ENCODE assay signal across 8 cellular contexts in genomic region chr2:105398522-105399206, GRCh38. TPM values are rescaled to one million over a fixed set of nuclear protein-coding genes. Genes with fewer than 3 reads are reported as not detected.
A peak's percentile ranks its signal among the peaks of the same experiment; 100 is the strongest.
DNase-seq lines count a peak whose midpoint lies in the region; ATAC-seq and TF ChIP-seq lines count a peak whose summit lies in the region.

A gene with protein sequence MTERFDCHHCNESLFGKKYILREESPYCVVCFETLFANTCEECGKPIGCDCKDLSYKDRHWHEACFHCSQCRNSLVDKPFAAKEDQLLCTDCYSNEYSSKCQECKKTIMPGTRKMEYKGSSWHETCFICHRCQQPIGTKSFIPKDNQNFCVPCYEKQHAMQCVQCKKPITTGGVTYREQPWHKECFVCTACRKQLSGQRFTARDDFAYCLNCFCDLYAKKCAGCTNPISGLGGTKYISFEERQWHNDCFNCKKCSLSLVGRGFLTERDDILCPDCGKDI (minus strand): TSS chr2:105399051. CDS start chr2:105386516, 12,535 bp downstream.

- H3K4me1 Mint-ChIP-seq in Caco-2 (ENCODE audit: low read depth, unreplicated experiment): peaks cover 49% of the 10 kb centered on the region
- H3K4me1 Mint-ChIP-seq in neural crest cell: peaks cover 15% of the 10 kb centered on the region

- POLR2A ChIA-PET in Caco-2 (lab: Charles Lee): interaction anchor here (1.0 to 1.3 kb wide), 4 partner anchors 9 to 63 kb away, joined by 3 to 6 read pairs (median 4); no protein-coding TSS in a partner anchor

- BruUV-seq in Caco-2 (replicated peaks; lab: Mats Ljungman, UMichigan): no TSS peak

- peak within 1 kb of the TSS; percentile 84 for H3K4me3 ChIP-seq in Caco-2 (ENCODE audit: low read depth, low read length)

- DNase-seq in Caco-2: peak; percentile 87 to 91
- peak; percentile 88 for DNase-seq in RPMI7951 (ENCODE audit: low read depth)
- DNase-seq in activated T-helper 9 cell treated with anti-CD3 and anti-CD28 coated beads, Interleukin-2, amount 50 U/mL, for 16 hours (ENCODE audit: low read depth): peak; percentile 52
- DNase-seq in fibroblast of the conjunctiva (ENCODE audit: low read depth): peak; percentile 76
- DNase-seq in neural crest cell (ENCODE audit: low read depth, low spot score): peak; percentile 63
- peak; percentile 67 for DNase-seq in stromal cell of bone marrow (ENCODE audit: low read depth)

- CTCF ChIA-PET in Caco-2 (lab: Charles Lee): interaction anchor here (0.8 to 1.1 kb wide), 5 partner anchors 9 to 120 kb away, joined by 3 to 5 read pairs (median 3); no protein-coding TSS in a partner anchor

- TF ChIP-seq CTCF in Caco-2 (IDR thresholded peaks at IDR 0.05; ENCODE audit: insufficient read depth in 1 of 2, low read depth in 1 of 2, low read length in 1 of 2, severe bottlenecking in 1 of 2, unreplicated experiment in 1 of 2) (peak; percentile 31 to 42), neural crest cell (conservative IDR thresholded peaks at IDR 0.05) (peak; percentile 62)

- no peaks in the 10 kb centered on the region for H3K27me3 Mint-ChIP-seq in Caco-2 (ENCODE audit: insufficient read depth, unreplicated experiment)
- peaks cover 31% of the 10 kb centered on the region for H3K27me3 Mint-ChIP-seq in neural crest cell (ENCODE audit: low read depth)

- H3K36me3 Mint-ChIP-seq in Caco-2 (ENCODE audit: insufficient read depth, unreplicated experiment) (peaks cover 21% of the 10 kb centered on the region), neural crest cell (ENCODE audit: low read depth) (no peaks in the 10 kb centered on the region)

- no peaks in the 10 kb centered on the region for H3K36me3 ChIP-seq in Caco-2 (ENCODE audit: control insufficient read depth, insufficient read depth, low read length)

- H3K27ac Mint-ChIP-seq in Caco-2 (ENCODE audit: unreplicated experiment) (peak within 1 kb of the TSS; percentile 90), neural crest cell (ENCODE audit: unreplicated experiment) (no peak within 1 kb of the TSS)

- H3K4me3 Mint-ChIP-seq in Caco-2 (ENCODE audit: unreplicated experiment): peak within 1 kb of the TSS; percentile 97
- H3K4me3 Mint-ChIP-seq in neural crest cell: peak within 1 kb of the TSS; percentile 88

- H3K4me1 ChIP-seq in Caco-2: peaks cover 38% of the 10 kb centered on the region

- intact Hi-C loops in Caco-2 (cut with micrococcal nuclease; ENCODE audit: unreplicated experiment): loop anchor here (2.0 to 5.0 kb wide), 3 partner anchors 20 to 60 kb away; no protein-coding TSS in a partner anchor

- no peaks in the 10 kb centered on the region for H3K9me3 ChIP-seq in Caco-2

- no peaks in the 10 kb centered on the region for H3K9me3 Mint-ChIP-seq in Caco-2 (ENCODE audit: unreplicated experiment)
- no peaks in the 10 kb centered on the region for H3K9me3 Mint-ChIP-seq in neural crest cell

- H3K27me3 ChIP-seq in Caco-2 (replicated peaks; ENCODE audit: control insufficient read depth, insufficient read depth, low read length): no peaks in the 10 kb centered on the region

- ATAC-seq in GM19455 (IDR thresholded peaks at IDR 0.05; ENCODE audit: unreplicated experiment) (peak; percentile 98), HG03565 (IDR thresholded peaks at IDR 0.05; ENCODE audit: unreplicated experiment) (peak; percentile 91)

RNA-seq across cellular contexts. Expression of the gene that starts here (rescaled TPM):
- total RNA-seq in Caco-2 (2022) (40.5 and 45.4 TPM in 2 replicates), neural crest cell (3.8 and 4.8 TPM in 2 replicates)
- 124 and 149 TPM in 2 replicates for total RNA-seq in RPMI7951 (2014; rRNA removed; shearing (Covaris generic))

Comparison
In these comparisons a context has a peak if more than half of its experiments do, and no peak if none do; other contexts are left out.
1. Peak in every context shown above with its lines: DNase-seq, ATAC-seq and H3K4me3 ChIP-seq.